Comparison of ENCODE assay signal across 18 cellular contexts in the genomic region with DNA sequence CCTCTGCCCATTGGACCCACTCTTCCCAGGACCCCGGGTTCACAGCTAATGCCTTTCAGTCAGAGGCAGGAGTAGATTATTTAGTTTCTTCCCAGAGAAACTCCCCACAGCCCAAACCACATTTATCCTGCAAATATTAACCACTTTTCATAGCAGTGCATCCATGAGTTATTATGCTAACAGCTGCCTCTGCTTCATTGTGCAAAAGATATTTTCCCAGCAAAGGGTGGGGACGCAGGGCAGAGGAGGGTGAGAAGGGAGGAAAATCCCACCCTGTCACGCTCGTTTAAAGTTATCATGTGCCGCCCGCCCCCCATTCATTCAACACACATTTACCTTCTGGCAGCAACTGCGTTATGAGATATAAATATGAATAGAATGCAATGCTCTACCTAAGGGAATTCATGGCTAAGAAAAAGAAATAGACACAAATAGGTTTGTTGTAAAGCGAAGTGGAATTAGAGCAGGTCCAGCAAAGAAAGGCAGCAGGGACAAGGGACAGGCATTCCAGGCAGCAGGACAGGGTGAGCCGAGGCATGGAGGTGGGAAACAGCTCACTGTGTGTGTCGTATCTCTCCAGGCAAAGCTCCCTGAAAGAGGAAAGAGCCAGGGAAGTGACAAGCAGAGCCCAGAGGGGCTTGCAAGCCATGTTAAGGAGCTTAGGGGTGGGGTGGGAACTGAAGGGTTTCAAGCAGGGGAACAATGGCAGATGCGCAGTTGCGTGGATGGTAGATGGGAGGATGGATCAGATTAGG. TPM values are rescaled to one million over a fixed set of nuclear protein-coding genes. Genes with fewer than 3 reads are reported as not detected.
A peak's percentile ranks its signal among the peaks of the same experiment; 100 is the strongest.
DNase-seq lines count a peak whose midpoint lies in the region; ATAC-seq and TF ChIP-seq lines count a peak whose summit lies in the region.
"Had no signal": no experiment of that assay in that cellular context is flagged by ENCODE, and none has a peak within 500 bp of the region (broad histone marks: within the 10 kb centered on the region; RNA-seq: fewer than 3 reads in every experiment).

No MANE protein-coding gene starts in this region.

- H3K4me1 Mint-ChIP-seq in GM23338 (no peaks in the 10 kb centered on the region; the same call in 2 of the 3 replicates), glutamatergic neuron (ENCODE audit: low read depth, unreplicated experiment) (peaks cover 38% of the 10 kb centered on the region)
- no peaks in the 10 kb centered on the region for H3K4me1 Mint-ChIP-seq in activated naive CD8-positive, alpha-beta T cell treated with anti-CD3 and anti-CD28 coated beads for 36 hours

- H3K79me2 ChIP-seq in GM23338 (replicated peaks; ENCODE audit: insufficient read depth) (no peaks in the 10 kb centered on the region), SK-N-SH (ENCODE audit: insufficient read depth) (no peaks in the 10 kb centered on the region)

- ATAC-seq in GM23338, result no peak
- ATAC-seq: Panc1 had no signal

- H3K4me1 ChIP-seq in GM23338 (ENCODE audit: insufficient read depth) (0 out of 2 replicates have a peak, but pooled peaks cover 3% of the 10 kb centered on the region), SK-N-SH (ENCODE audit: control insufficient read depth in 1 of 2, insufficient read depth in 2 of 2, low read depth in 1 of 2, low read length in 1 of 2) (no peaks in the 10 kb centered on the region), neuronal stem cell (ENCODE audit: control insufficient read depth in 2 of 2, insufficient read depth in 1 of 2, low read depth in 1 of 2, low read length in 2 of 2) (peaks cover 0 to 4% of the 10 kb centered on the region in 2 donors)

- H3K4me3 ChIP-seq in GM23338, result no peak overlapping the region
- H3K4me3 ChIP-seq in SK-N-SH (ENCODE audit: low read depth in 2 of 2, low read length in 1 of 2), result 0 out of 4 replicates have a peak overlapping the region, but pooled peaks of 1 of the 2 experiments have one; percentile 20
- no peak overlapping the region for H3K4me3 ChIP-seq in neuronal stem cell (ENCODE audit: low read length in 2 of 2)

- no peak overlapping the region for H4K91ac ChIP-seq in neuronal stem cell (ENCODE audit: low read depth, low read length, poor library complexity)

- H2AFZ ChIP-seq in GM23338, result peak overlapping the region; percentile 69
- peak overlapping the region; percentile 31; the same call in 1 of the 2 replicates for H2AFZ ChIP-seq in SK-N-SH (ENCODE audit: low read depth)
- peak overlapping the region; percentile 36 for H2AFZ ChIP-seq in neuronal stem cell (ENCODE audit: low read length)

- H3K36me3 ChIP-seq in GM23338 (ENCODE audit: insufficient read depth) (no peaks in the 10 kb centered on the region), SK-N-SH (replicated peaks in 1 of 2; ENCODE audit: control insufficient read depth in 1 of 2, insufficient read depth in 2 of 2, low read length in 1 of 2) (no peaks in the 10 kb centered on the region), neuronal stem cell (replicated peaks in 1 of 2; ENCODE audit: control insufficient read depth in 2 of 2, insufficient read depth in 2 of 2, low read length in 2 of 2) (no peaks in the 10 kb centered on the region)

- H3K27me3 ChIP-seq in GM23338 (ENCODE audit: insufficient read depth) (no peaks in the 10 kb centered on the region), SK-N-SH (ENCODE audit: insufficient read depth) (no peaks in the 10 kb centered on the region), neuronal stem cell (ENCODE audit: control insufficient read depth in 3 of 3, insufficient read depth in 3 of 3, low read depth in 1 of 3, low read length in 3 of 3) (no peaks in the 10 kb centered on the region)

- no peak overlapping the region for H2BK12ac ChIP-seq in neuronal stem cell (ENCODE audit: low read length)

- H3K79me1 ChIP-seq in neuronal stem cell (ENCODE audit: low read depth, low read length), result no peaks in the 10 kb centered on the region

- TF ChIP-seq EP300 in SK-N-SH (IDR thresholded peaks at IDR 0.05; ENCODE audit: borderline replicate concordance in 1 of 2, low read depth in 1 of 2, low read length in 1 of 2), result no peak

- no peak overlapping the region for H3K9ac ChIP-seq in SK-N-SH
- no peak overlapping the region for H3K9ac ChIP-seq in neuronal stem cell (ENCODE audit: low read depth, low read length, poor library complexity)

- DNase-seq in GM23338 (ENCODE audit: low spot score) (no peak), SK-N-SH (no peak), glutamatergic neuron (no peak), neuronal stem cell (ENCODE audit: low spot score) (no peak), HEK293T (ENCODE audit: extremely low spot score) (no peak), germinal center (ENCODE audit: low spot score) (no peak)
- no peak for DNase-seq in activated naive CD8-positive, alpha-beta T cell treated with anti-CD3 and anti-CD28 coated beads for 36 hours
- DNase-seq: DMS53, GF-D8, NCI-H1092, NCI-H146, NCI-H2029 treated with DMSO at 0.1 percent for 48 hours, NCI-H226, NCI-H510A treated with DMSO at 0.1 percent for 48 hours, NCI-H748 treated with DMSO at 0.1 percent for 48 hours, SIG-M5 had no signal

- no peak overlapping the region for H3K23ac ChIP-seq in neuronal stem cell (ENCODE audit: low read depth, low read length, poor library complexity)

- no peaks in the 10 kb centered on the region for H3K9me3 ChIP-seq in SK-N-SH
- no peaks in the 10 kb centered on the region for H3K9me3 ChIP-seq in neuronal stem cell (replicated peaks in 1 of 2; ENCODE audit: control insufficient read depth in 2 of 2, insufficient read depth in 1 of 2, low read depth in 1 of 2, low read length in 2 of 2)

- POLR2A ChIA-PET in SK-N-SH (lab: Yijun Ruan, JAX) (no interaction called here), HEK293T (lab: Yijun Ruan, JAX) (no interaction called here)

- H3K9me3 Mint-ChIP-seq in GM23338 (no peaks in the 10 kb centered on the region; the same call in 1 of the 3 replicates), glutamatergic neuron (ENCODE audit: unreplicated experiment) (no peaks in the 10 kb centered on the region)
- H3K9me3 Mint-ChIP-seq in activated naive CD8-positive, alpha-beta T cell treated with anti-CD3 and anti-CD28 coated beads for 36 hours, result peaks cover 2% of the 10 kb centered on the region

- 49% methylated on average over 12 of the region's 12 CpGs for WGBS in SK-N-SH (ENCODE audit: low lambda C conversion rate)
- no CpG with 5 or more reads among the region's 12 CpGs for WGBS in neuronal stem cell (ENCODE audit: extremely low coverage in 2 of 2, insufficient read length in 2 of 2, insufficient replicate concordance in 1 of 2), 2 donors

- H3K4me2 ChIP-seq in GM23338, result no peak overlapping the region
- H3K4me2 ChIP-seq in SK-N-SH, result peak overlapping the region; percentile 44; the same call in 1 of the 2 replicates
- no peak overlapping the region for H3K4me2 ChIP-seq in neuronal stem cell (ENCODE audit: insufficient read depth, low read length, poor library complexity, severe bottlenecking)

- TF ChIP-seq RAD21 in SK-N-SH (IDR thresholded peaks at IDR 0.05; ENCODE audit: low read length), result no peak

- no peak overlapping the region for H3K14ac ChIP-seq in neuronal stem cell (ENCODE audit: low read length)

- H3K9me2 ChIP-seq in GM23338 (ENCODE audit: insufficient read depth), result peaks cover 9% of the 10 kb centered on the region; the same call in 1 of the 2 replicates
- no peaks in the 10 kb centered on the region for H3K9me2 ChIP-seq in SK-N-SH

- H3K4ac ChIP-seq in neuronal stem cell (ENCODE audit: low read length), result no peak overlapping the region

- no peak overlapping the region for H2AK5ac ChIP-seq in neuronal stem cell (ENCODE audit: low read depth, low read length)

- TF ChIP-seq CTCF in GM23338 (conservative IDR thresholded peaks at IDR 0.05; ENCODE audit: low read depth in 2 of 2) (no peak), SK-N-SH (IDR thresholded peaks at IDR 0.05) (no peak), glutamatergic neuron (IDR thresholded peaks at IDR 0.05; ENCODE audit: partially characterized antibody, unreplicated experiment) (no peak)

- no peak overlapping the region for H2BK120ac ChIP-seq in neuronal stem cell (ENCODE audit: low read depth, low read length)

- H3K4me3 Mint-ChIP-seq in GM23338, result no peak overlapping the region
- no peak overlapping the region for H3K4me3 Mint-ChIP-seq in glutamatergic neuron (ENCODE audit: unreplicated experiment)
- H3K4me3 Mint-ChIP-seq in activated naive CD8-positive, alpha-beta T cell treated with anti-CD3 and anti-CD28 coated beads for 36 hours, result no peak overlapping the region

- H3F3A ChIP-seq in GM23338 (replicated peaks; ENCODE audit: low read depth) (no peaks in the 10 kb centered on the region), SK-N-SH (replicated peaks; ENCODE audit: insufficient read depth) (no peaks in the 10 kb centered on the region)

- H3K18ac ChIP-seq in neuronal stem cell (ENCODE audit: low read length), result peak overlapping the region; percentile 6

- H4K20me1 ChIP-seq in GM23338 (replicated peaks; ENCODE audit: insufficient read depth) (no peaks in the 10 kb centered on the region), SK-N-SH (ENCODE audit: insufficient read depth) (no peaks in the 10 kb centered on the region)

- H3K27ac ChIP-seq in GM23338 (ENCODE audit: low read depth) (no peak overlapping the region), SK-N-SH (ENCODE audit: low read depth in 2 of 2, low read length in 1 of 2) (no peak overlapping the region), neuronal stem cell (replicated peaks; ENCODE audit: low read length) (no peak overlapping the region)

- H3K27me3 Mint-ChIP-seq in GM23338 (ENCODE audit: insufficient read depth, low read depth, poor library complexity) (peaks cover under 1% of the 10 kb centered on the region), glutamatergic neuron (ENCODE audit: unreplicated experiment) (no peaks in the 10 kb centered on the region)
- H3K27me3 Mint-ChIP-seq in activated naive CD8-positive, alpha-beta T cell treated with anti-CD3 and anti-CD28 coated beads for 36 hours, result peaks cover 23% of the 10 kb centered on the region

- H3K36me3 Mint-ChIP-seq in GM23338 (ENCODE audit: low read depth), result no peaks in the 10 kb centered on the region
- H3K36me3 Mint-ChIP-seq in glutamatergic neuron (ENCODE audit: unreplicated experiment), result peaks cover 7% of the 10 kb centered on the region
- no peaks in the 10 kb centered on the region for H3K36me3 Mint-ChIP-seq in activated naive CD8-positive, alpha-beta T cell treated with anti-CD3 and anti-CD28 coated beads for 36 hours
- H3K36me3 Mint-ChIP-seq: CD14-positive monocyte had no signal

- no peak overlapping the region for H2BK5ac ChIP-seq in neuronal stem cell (ENCODE audit: low read length)

- no peak overlapping the region for H4K8ac ChIP-seq in neuronal stem cell (ENCODE audit: low read depth, low read length)

- H3K27ac Mint-ChIP-seq in GM23338 (no peak overlapping the region), glutamatergic neuron (ENCODE audit: unreplicated experiment) (peak overlapping the region; percentile 75)
- no peak overlapping the region for H3K27ac Mint-ChIP-seq in activated naive CD8-positive, alpha-beta T cell treated with anti-CD3 and anti-CD28 coated beads for 36 hours
- H3K27ac Mint-ChIP-seq: CD14-positive monocyte had no signal

- H2BK15ac ChIP-seq in neuronal stem cell (ENCODE audit: low read length), result no peak overlapping the region

- CTCF ChIA-PET in SK-N-SH (lab: Yijun Ruan, JAX), result interaction anchor here (1.3 kb wide), 1 partner anchor 13 kb away, joined by 3 read pairs; no protein-coding TSS in a partner anchor
- CTCF ChIA-PET in HEK293T (lab: Yijun Ruan, JAX), result no interaction called here

RNA-seq across cellular contexts. Expression of a gene that starts 46.3 kb away (rescaled TPM):
- total RNA-seq in GM23338 (2014; rRNA removed; shearing (Covaris generic)), result 34.1 and 49.8 TPM in 2 replicates
- 14.2 and 15.7 TPM in 2 replicates for polyA plus RNA-seq in GM23338 (2016; fragmentation: Nextera tagmentation; extraction: Ambion mirVana)
- 467 and 564 TPM in 2 replicates for polyA plus RNA-seq in SK-N-SH (2012; rRNA removed)
- polyA plus RNA-seq in SK-N-SH (2012; cell fraction: cytosol; rRNA removed), result 524 and 527 TPM in 2 replicates
- 314 and 521 TPM in 2 replicates for polyA plus RNA-seq in SK-N-SH (2012; cell fraction: nucleus; rRNA removed)
- total RNA-seq in glutamatergic neuron (ENCODE audit: unreplicated experiment), result 3.9 TPM
- polyA plus RNA-seq in neuronal stem cell (2013, experiment 1 of 2), result 48.3 TPM
- 50.3 TPM for polyA plus RNA-seq in neuronal stem cell (2013, experiment 2 of 2)
- total RNA-seq in activated naive CD8-positive, alpha-beta T cell treated with anti-CD3 and anti-CD28 coated beads for 36 hours, result under 1 TPM; 0.14 to 0.31 TPM
